8 cellular contexts compared by ENCODE assay signal in genomic region chr7:102496861-102497260, GRCh38. TPM values are rescaled to one million over a fixed set of nuclear protein-coding genes. Genes with fewer than 3 reads are reported as not detected.
DNase-seq lines count a peak whose midpoint lies in the region; ATAC-seq, FAIRE-seq and TF ChIP-seq lines count a peak whose summit lies in the region.
"Not testable (repeated sequence)": the region's sequence is repeated elsewhere in the genome, so short reads cannot be mapped to it uniquely, and the experiment has no call there.
"Had no signal": no experiment of that assay in that cellular context is flagged by ENCODE, and none has a peak within 500 bp of the region (broad histone marks: within the 10 kb centered on the region; RNA-seq: fewer than 3 reads in every experiment).

No MANE protein-coding gene starts in this region.

- not testable (repeated sequence) for H3K27me3 ChIP-seq in adrenal gland, sigmoid colon

- intact Hi-C loops in adrenal gland (cut with DNase I); Right ventricle myocardium superior (cut with DNase I); kidney (cut with DNase I); mucosa of descending colon (cut with DNase I, micrococcal nuclease); sigmoid colon (cut with DNase I): not testable (repeated sequence)

- H3K4me3 ChIP-seq in adrenal gland; kidney (ENCODE audit: low read length in 2 of 2); mucosa of descending colon; sigmoid colon: not testable (repeated sequence)

- FAIRE-seq in kidney (lab: Jason Lieb, UNC) = not testable (repeated sequence)

- TF ChIP-seq POLR2A in adrenal gland (IDR thresholded peaks at IDR 0.05); sigmoid colon (IDR thresholded peaks at IDR 0.05): not testable (repeated sequence)

- H3K4me3 Mint-ChIP-seq in WTC11 = not testable (repeated sequence)

- H3K36me3 ChIP-seq in adrenal gland (replicated peaks in 1 of 2); kidney (ENCODE audit: control insufficient read depth in 1 of 2, insufficient read depth in 2 of 2, low read length in 2 of 2); mucosa of descending colon (ENCODE audit: low read depth); sigmoid colon: not testable (repeated sequence)

- not testable (repeated sequence) for H3K27me3 Mint-ChIP-seq in WTC11 (ENCODE audit: low read depth)

- not testable (repeated sequence) for H3K27ac ChIP-seq in adrenal gland; kidney (ENCODE audit: low read depth in 2 of 2, low read length in 2 of 2); sigmoid colon

- 31 to 71% (median 44%) methylated on average over 3 of the region's 10 CpGs for WGBS in adrenal gland, 4 donors
- WGBS in sigmoid colon, 2 donors = 70 to 81% methylated on average over 3 of the region's 10 CpGs

- POLR2A ChIA-PET in WTC11 (lab: Charles Lee) = not testable (repeated sequence)

- H3K27ac Mint-ChIP-seq in WTC11 = not testable (repeated sequence)

- CTCF ChIA-PET in WTC11 (lab: Charles Lee) = not testable (repeated sequence)

- TF ChIP-seq EP300 in sigmoid colon (IDR thresholded peaks at IDR 0.05) = not testable (repeated sequence)

- TF ChIP-seq CTCF in WTC11 (IDR thresholded peaks at IDR 0.05); adrenal gland (IDR thresholded peaks at IDR 0.05); kidney (IDR thresholded peaks at IDR 0.05; ENCODE audit: borderline replicate concordance, extremely low read depth, insufficient read depth); mucosa of descending colon (IDR thresholded peaks at IDR 0.05); sigmoid colon (IDR thresholded peaks at IDR 0.05): not testable (repeated sequence)

- peak; percentile 0 for DNase-seq in HT1080 (ENCODE audit: low read depth)
- DNase-seq in WTC11 (ENCODE audit: low spot score) = peak; percentile 7
- peak in 5 of 7 donors; percentile 19 to 34 (median 24) for DNase-seq in adrenal gland
- DNase-seq in Right ventricle myocardium superior = peak; percentile 40
- DNase-seq in kidney = peak; percentile 64
- peak in 2 of 3 donors; percentile 12 to 23 for DNase-seq in mucosa of descending colon
- DNase-seq in sigmoid colon = peak; percentile 25

- not testable (repeated sequence) for H3K36me3 Mint-ChIP-seq in WTC11

- not testable (repeated sequence) for H3K9me3 ChIP-seq in adrenal gland (replicated peaks in 1 of 3); kidney (ENCODE audit: control insufficient read depth in 1 of 2, low read length in 2 of 2); mucosa of descending colon; sigmoid colon

- not testable (repeated sequence) for H3K9ac ChIP-seq in kidney (ENCODE audit: low read length in 2 of 2)

- not testable (repeated sequence) for H3K4me1 ChIP-seq in adrenal gland (replicated peaks in 1 of 2); kidney (ENCODE audit: control insufficient read depth in 1 of 2, insufficient read depth in 1 of 2, low read depth in 1 of 2, low read length in 2 of 2); mucosa of descending colon (ENCODE audit: low read depth); sigmoid colon

- H3K4me1 Mint-ChIP-seq in WTC11 = not testable (repeated sequence)

- ATAC-seq in WTC11; Right ventricle myocardium superior (ENCODE audit: poor library complexity); mucosa of descending colon: not testable (repeated sequence)

- H3K9me3 Mint-ChIP-seq in WTC11 = not testable (repeated sequence)

RNA-seq across cellular contexts. Expression of gene POLR2J, which starts 18.1 kb away (rescaled TPM):
- total RNA-seq in HT1080 (2014; rRNA removed; shearing (Covaris generic)) = 81.7 and 93.9 TPM in 2 replicates
- polyA plus RNA-seq in HT1080 (2015; cell fraction: cytosol; rRNA removed) = 30.7 and 56.8 TPM in 2 replicates
- 7.8 and 12.9 TPM in 2 replicates for polyA plus RNA-seq in HT1080 (2015; cell fraction: nucleus; rRNA removed)
- 45.9 to 51.7 TPM (median 50.5 TPM) in 3 replicates for total RNA-seq in WTC11 (2021)
- 10 to 100 TPM; 15.0 to 63.5 (median 52.5) TPM for total RNA-seq in adrenal gland
- polyA plus RNA-seq in adrenal gland = 100 to 1,000 TPM in 2 of 3 donors, 10 to 100 TPM in 1; 75.8 to 295 (median 172) TPM
- total RNA-seq in Right ventricle myocardium superior = 51.3 TPM
- 42.0 TPM for total RNA-seq in kidney
- 117 TPM for polyA plus RNA-seq in kidney (ENCODE audit: insufficient read depth, low read depth, low replicate concordance)
- 10 to 100 TPM; 44.0 to 59.3 (median 45.6) TPM for total RNA-seq in mucosa of descending colon
- 10 to 100 TPM in 3 of 4 donors, 1 to 10 TPM in 1; 9.9 to 29.3 (median 20.5) TPM for total RNA-seq in sigmoid colon
- polyA plus RNA-seq in sigmoid colon = 100 to 1,000 TPM in 2 of 3 donors, 10 to 100 TPM in 1; 75.1 to 190 (median 166) TPM

RNA-seq across cellular contexts. Expression of gene RASA4B, which starts 20.7 kb away (rescaled TPM):
- total RNA-seq in HT1080 (2014; rRNA removed; shearing (Covaris generic)) = 0.67 and 1.2 TPM in 2 replicates
- polyA plus RNA-seq in HT1080 (2015; cell fraction: cytosol; rRNA removed) = 2.0 and 2.3 TPM in 2 replicates
- polyA plus RNA-seq in HT1080 (2015; cell fraction: nucleus; rRNA removed) = 3.8 and 5.5 TPM in 2 replicates
- total RNA-seq in WTC11 (2021) (3.6 to 6.2 TPM (median 3.9 TPM) in 3 replicates), adrenal gland (10 to 100 TPM; 12.1 to 40.5 (median 24.6) TPM), Right ventricle myocardium superior (9.3 TPM), kidney (22.5 TPM), mucosa of descending colon (10 to 100 TPM in 2 of 3 donors, 1 to 10 TPM in 1; 8.0 to 30.8 (median 12.2) TPM), sigmoid colon (10 to 100 TPM in 2 of 4 donors, 1 to 10 TPM in 2; 2.5 to 39.1 (median 12.9) TPM)
- polyA plus RNA-seq in adrenal gland (100 to 1,000 TPM in 1 of 3 donors, 10 to 100 TPM in 1, 1 to 10 TPM in 1; 1.9 to 150 (median 66.8) TPM), kidney (ENCODE audit: insufficient read depth, low read depth, low replicate concordance) (24.0 TPM), sigmoid colon (10 to 100 TPM; 11.4 to 24.4 (median 16.6) TPM)
- total RNA-seq: Daoy had no signal

RNA-seq across cellular contexts. Expression of gene LRWD1, which starts 32.1 kb away (rescaled TPM):
- 49.3 and 55.6 TPM in 2 replicates for total RNA-seq in HT1080 (2014; rRNA removed; shearing (Covaris generic))
- polyA plus RNA-seq in HT1080 (2015; cell fraction: cytosol; rRNA removed) = 31.7 and 33.5 TPM in 2 replicates
- 45.9 and 51.3 TPM in 2 replicates for polyA plus RNA-seq in HT1080 (2015; cell fraction: nucleus; rRNA removed)
- total RNA-seq in WTC11 (2021) = 37.4 to 41.7 TPM (median 39.6 TPM) in 3 replicates
- total RNA-seq in adrenal gland = 10 to 100 TPM; 13.0 to 48.9 (median 25.1) TPM
- polyA plus RNA-seq in adrenal gland = 10 to 100 TPM in 2 of 3 donors, 1 to 10 TPM in 1; 7.3 to 24.5 (median 22.9) TPM
- total RNA-seq in Right ventricle myocardium superior = 9.7 TPM
- total RNA-seq in kidney = 14.1 TPM
- polyA plus RNA-seq in kidney (ENCODE audit: insufficient read depth, low read depth, low replicate concordance) = 14.0 TPM
- total RNA-seq in mucosa of descending colon = 10 to 100 TPM; 12.7 to 17.6 (median 13.3) TPM
- 10 to 100 TPM in 1 of 4 donors, 1 to 10 TPM in 3; 7.2 to 19.4 (median 8.8) TPM for total RNA-seq in sigmoid colon
- polyA plus RNA-seq in sigmoid colon = 10 to 100 TPM; 13.4 to 18.8 (median 16.2) TPM

RNA-seq across cellular contexts. Expression of gene ALKBH4, which starts 32.2 kb away (rescaled TPM):
- 27.3 and 28.2 TPM in 2 replicates for total RNA-seq in HT1080 (2014; rRNA removed; shearing (Covaris generic))
- 11.7 and 15.5 TPM in 2 replicates for polyA plus RNA-seq in HT1080 (2015; cell fraction: cytosol; rRNA removed)
- 11.6 and 11.9 TPM in 2 replicates for polyA plus RNA-seq in HT1080 (2015; cell fraction: nucleus; rRNA removed)
- total RNA-seq in WTC11 (2021) = 20.4 to 24.8 TPM (median 22.9 TPM) in 3 replicates
- total RNA-seq in adrenal gland = 10 to 100 TPM; 12.1 to 37.4 (median 12.8) TPM
- 1 to 10 TPM; 6.0 to 9.2 (median 9.1) TPM for polyA plus RNA-seq in adrenal gland
- total RNA-seq in Right ventricle myocardium superior = 5.3 TPM
- 14.0 TPM for total RNA-seq in kidney
- polyA plus RNA-seq in kidney (ENCODE audit: insufficient read depth, low read depth, low replicate concordance) = 15.4 TPM
- total RNA-seq in mucosa of descending colon = 10 to 100 TPM in 1 of 3 donors, 1 to 10 TPM in 2; 8.4 to 11.1 (median 10.0) TPM
- total RNA-seq in sigmoid colon = 10 to 100 TPM in 3 of 4 donors, 1 to 10 TPM in 1; 8.0 to 26.7 (median 15.5) TPM
- 10 to 100 TPM in 2 of 3 donors, 1 to 10 TPM in 1; 9.2 to 10.2 (median 10.2) TPM for polyA plus RNA-seq in sigmoid colon

RNA-seq across cellular contexts. Expression of gene UPK3BL2, which starts 46.6 kb away (rescaled TPM):
- total RNA-seq in HT1080 (2014; rRNA removed; shearing (Covaris generic)) = 4.7 and 6.4 TPM in 2 replicates
- polyA plus RNA-seq in HT1080 (2015; cell fraction: cytosol; rRNA removed) = 2.9 and 3.1 TPM in 2 replicates
- polyA plus RNA-seq in HT1080 (2015; cell fraction: nucleus; rRNA removed) = 44.8 and 62.5 TPM in 2 replicates
- 9.0 to 11.2 TPM (median 10.5 TPM) in 3 replicates for total RNA-seq in WTC11 (2021)
- 10 to 100 TPM in 1 of 8 donors, 1 to 10 TPM in 5, under 1 TPM in 2; 0.41 to 13.9 (median 3.4) TPM for total RNA-seq in adrenal gland
- polyA plus RNA-seq in adrenal gland = 10 to 100 TPM in 2 of 3 donors, 1 to 10 TPM in 1; 2.4 to 62.9 (median 17.8) TPM
- 4.4 TPM for total RNA-seq in Right ventricle myocardium superior
- total RNA-seq in kidney = 21.6 TPM
- polyA plus RNA-seq in kidney (ENCODE audit: insufficient read depth, low read depth, low replicate concordance) = 6.8 TPM
- total RNA-seq in mucosa of descending colon = 10 to 100 TPM in 2 of 3 donors, 1 to 10 TPM in 1; 9.7 to 23.9 (median 18.7) TPM
- 10 to 100 TPM in 1 of 4 donors, 1 to 10 TPM in 2, under 1 TPM in 1; 0.99 to 10.9 (median 3.4) TPM for total RNA-seq in sigmoid colon
- 10 to 100 TPM in 1 of 3 donors, not detected in 2; 14.2 TPM for polyA plus RNA-seq in sigmoid colon

Comparison
In these comparisons a context has a peak if more than half of its experiments do, and no peak if none do; other contexts are left out.
1. DNase-seq: peak in every context shown above with its lines; median percentile 64 in kidney; 40 in Right ventricle myocardium superior; 25 in sigmoid colon; 24 in adrenal gland; 18 in mucosa of descending colon; 7 in WTC11; 0 in HT1080.